ENCODE assay signal across 8 cellular contexts in genomic region chr6:127515794-127516675, GRCh38. TPM values are rescaled to one million over a fixed set of nuclear protein-coding genes. Genes with fewer than 3 reads are reported as not detected.
DNase-seq lines count a peak whose midpoint lies in the region; ATAC-seq and TF ChIP-seq lines count a peak whose summit lies in the region.

No MANE protein-coding gene starts in this region.

- H3K9ac ChIP-seq in Karpas-422 (ENCODE audit: low read length) = peak overlapping the region; percentile 58
- H3K9ac ChIP-seq in SK-N-SH = peak overlapping the region; percentile 39; the same call in 1 of the 2 replicates

- H3K9me3 Mint-ChIP-seq in GM23338 = no peaks in the 10 kb centered on the region
- H3K9me3 Mint-ChIP-seq in activated naive CD8-positive, alpha-beta T cell treated with anti-CD3 and anti-CD28 coated beads, Interleukin-2, amount 50 U/mL, for 24 hours = no peaks in the 10 kb centered on the region

- peaks cover 26% of the 10 kb centered on the region for H3K36me3 Mint-ChIP-seq in GM23338 (ENCODE audit: low read depth)
- no peaks in the 10 kb centered on the region for H3K36me3 Mint-ChIP-seq in activated naive CD8-positive, alpha-beta T cell treated with anti-CD3 and anti-CD28 coated beads, Interleukin-2, amount 50 U/mL, for 24 hours (ENCODE audit: low read depth)

- no peak for TF ChIP-seq EP300 in SK-N-SH (IDR thresholded peaks at IDR 0.05; ENCODE audit: borderline replicate concordance in 1 of 2, low read depth in 1 of 2, low read length in 1 of 2)

- CTCF ChIA-PET in SK-N-SH (lab: Yijun Ruan, JAX) = interaction anchor here (0.5 to 12.5 kb wide), 46 partner anchors 13 to 1726 kb away, joined by 3 to 163 read pairs (median 5); partner anchors contain the start of genes ECHDC1, KIAA0408 and NCOA7

- intact Hi-C loops in left cardiac atrium (cut with DNase I) = no loop called here
- intact Hi-C loops in prostate gland (cut with DNase I) = loop anchor here (5.0 kb wide), 1 partner anchor 49 kb away; no protein-coding TSS in a partner anchor
- intact Hi-C loops in vagina (cut with DNase I) = no loop called here

- peak; percentile 81 for DNase-seq in EL
- DNase-seq in GM23338 (ENCODE audit: low spot score) = peak; percentile 74
- DNase-seq in Karpas-422 = peak; percentile 84
- DNase-seq in SK-N-SH = peak; percentile 92
- DNase-seq in activated naive CD8-positive, alpha-beta T cell treated with anti-CD3 and anti-CD28 coated beads, Interleukin-2, amount 50 U/mL, for 24 hours = peak; percentile 67
- DNase-seq in left cardiac atrium = peak; percentile 57
- DNase-seq in prostate gland (ENCODE audit: low spot score) = peak; percentile 36
- DNase-seq in vagina (ENCODE audit: extremely low spot score in 2 of 2) = no peak

- peaks cover 22% of the 10 kb centered on the region for H3K27me3 Mint-ChIP-seq in GM23338 (ENCODE audit: insufficient read depth, low read depth, poor library complexity)
- peaks cover 54% of the 10 kb centered on the region for H3K27me3 Mint-ChIP-seq in activated naive CD8-positive, alpha-beta T cell treated with anti-CD3 and anti-CD28 coated beads, Interleukin-2, amount 50 U/mL, for 24 hours

- POLR2A ChIA-PET in SK-N-SH (lab: Yijun Ruan, JAX) = interaction anchor here (1.0 to 2.1 kb wide), 5 partner anchors 9 to 251 kb away, joined by 3 to 9 read pairs (median 7); partner anchors contain the start of gene RNF146

- H3K9me3 ChIP-seq in Karpas-422 (ENCODE audit: low read length) (no peaks in the 10 kb centered on the region), SK-N-SH (no peaks in the 10 kb centered on the region), prostate gland (no peaks in the 10 kb centered on the region), vagina (no peaks in the 10 kb centered on the region)

- no peak overlapping the region for H3K27ac ChIP-seq in GM23338 (ENCODE audit: low read depth)
- no peak overlapping the region for H3K27ac ChIP-seq in Karpas-422 (ENCODE audit: low read length)
- peak overlapping the region; percentile 11 to 85; a peak in 3 of 4 replicates for H3K27ac ChIP-seq in SK-N-SH (ENCODE audit: low read depth in 2 of 2, low read length in 1 of 2)
- no peak overlapping the region for H3K27ac ChIP-seq in prostate gland
- H3K27ac ChIP-seq in vagina = peak overlapping the region; percentile 1

- H2AFZ ChIP-seq in GM23338 = no peak overlapping the region
- H2AFZ ChIP-seq in Karpas-422 (ENCODE audit: low read length) = peak overlapping the region; percentile 72
- H2AFZ ChIP-seq in SK-N-SH (ENCODE audit: low read depth) = no peak overlapping the region

- H3K4me1 Mint-ChIP-seq in GM23338 = peaks cover 33% of the 10 kb centered on the region
- peaks cover 32% of the 10 kb centered on the region for H3K4me1 Mint-ChIP-seq in activated naive CD8-positive, alpha-beta T cell treated with anti-CD3 and anti-CD28 coated beads, Interleukin-2, amount 50 U/mL, for 24 hours

- peak overlapping the region; percentile 76; the same call in 1 of the 2 replicates for H3K27ac Mint-ChIP-seq in GM23338
- peak overlapping the region; percentile 73 for H3K27ac Mint-ChIP-seq in activated naive CD8-positive, alpha-beta T cell treated with anti-CD3 and anti-CD28 coated beads, Interleukin-2, amount 50 U/mL, for 24 hours

- H3K4me2 ChIP-seq in GM23338 = peak overlapping the region; percentile 96
- H3K4me2 ChIP-seq in Karpas-422 (ENCODE audit: low read depth, low read length, poor library complexity, severe bottlenecking) = peak overlapping the region; percentile 78
- H3K4me2 ChIP-seq in SK-N-SH = peak overlapping the region; percentile 85

- 0 out of 2 replicates have a peak, but pooled peaks cover 6% of the 10 kb centered on the region for H3F3A ChIP-seq in GM23338 (replicated peaks; ENCODE audit: low read depth)
- peaks cover 16% of the 10 kb centered on the region for H3F3A ChIP-seq in SK-N-SH (replicated peaks; ENCODE audit: insufficient read depth)

- H3K79me2 ChIP-seq in GM23338 (replicated peaks; ENCODE audit: insufficient read depth) = 0 out of 2 replicates have a peak, but pooled peaks cover 8% of the 10 kb centered on the region
- no peaks in the 10 kb centered on the region for H3K79me2 ChIP-seq in Karpas-422 (ENCODE audit: low read length)
- peaks cover 6% of the 10 kb centered on the region for H3K79me2 ChIP-seq in SK-N-SH (ENCODE audit: insufficient read depth)

- ATAC-seq in GM23338 (peak; percentile 49), left cardiac atrium (peak; percentile 90 to 94)
- peak; percentile 72 for ATAC-seq in activated naive CD8-positive, alpha-beta T cell treated with anti-CD3 and anti-CD28 coated beads, Interleukin-2, amount 50 U/mL, for 24 hours

- 10% methylated on average over 24 of the region's 76 CpGs for WGBS in SK-N-SH (ENCODE audit: low lambda C conversion rate)
- WGBS in prostate gland = under 1% methylated on average over 70 of the region's 76 CpGs

- no peak for TF ChIP-seq RAD21 in SK-N-SH (IDR thresholded peaks at IDR 0.05; ENCODE audit: low read length)

- H3K36me3 ChIP-seq in GM23338 (ENCODE audit: insufficient read depth) (peaks cover 21% of the 10 kb centered on the region; the same call in 1 of the 2 replicates), Karpas-422 (ENCODE audit: insufficient read depth, low read length) (no peaks in the 10 kb centered on the region), SK-N-SH (replicated peaks in 1 of 2; ENCODE audit: control insufficient read depth in 1 of 2, insufficient read depth in 2 of 2, low read length in 1 of 2) (peaks cover 23 to 29% of the 10 kb centered on the region in 2 experiments), prostate gland (no peaks in the 10 kb centered on the region), vagina (no peaks in the 10 kb centered on the region)

- peak in 1 of 2 experiments; percentile 69; a peak in 2 of 4 replicates for TF ChIP-seq CTCF in GM23338 (conservative IDR thresholded peaks at IDR 0.05; ENCODE audit: low read depth in 2 of 2)
- TF ChIP-seq CTCF in SK-N-SH (IDR thresholded peaks at IDR 0.05) = peak; percentile 22; the same call in 1 of the 2 replicates
- no peak for TF ChIP-seq CTCF in prostate gland (IDR thresholded peaks at IDR 0.05)
- peak in 1 of 3 experiments; percentile 24 for TF ChIP-seq CTCF in vagina (IDR thresholded peaks at IDR 0.05)

- H3K9me2 ChIP-seq in GM23338 (ENCODE audit: insufficient read depth) (no peaks in the 10 kb centered on the region), Karpas-422 (replicated peaks; ENCODE audit: insufficient read depth, low read length) (no peaks in the 10 kb centered on the region), SK-N-SH (0 out of 2 replicates have a peak, but pooled peaks cover 3% of the 10 kb centered on the region)

- peaks cover 23% of the 10 kb centered on the region for H3K4me1 ChIP-seq in GM23338 (ENCODE audit: insufficient read depth)
- peaks cover 17% of the 10 kb centered on the region for H3K4me1 ChIP-seq in Karpas-422 (ENCODE audit: low read length)
- H3K4me1 ChIP-seq in SK-N-SH (ENCODE audit: control insufficient read depth in 1 of 2, insufficient read depth in 2 of 2, low read depth in 1 of 2, low read length in 1 of 2) = peaks cover 4 to 17% of the 10 kb centered on the region in 2 experiments; a peak in 3 of 4 replicates
- no peaks in the 10 kb centered on the region for H3K4me1 ChIP-seq in prostate gland (replicated peaks)
- H3K4me1 ChIP-seq in vagina = peaks cover 33% of the 10 kb centered on the region

- peaks cover 13% of the 10 kb centered on the region; the same call in 1 of the 2 replicates for H4K20me1 ChIP-seq in GM23338 (replicated peaks; ENCODE audit: insufficient read depth)
- H4K20me1 ChIP-seq in Karpas-422 (ENCODE audit: insufficient read depth, low read depth, low read length) = no peaks in the 10 kb centered on the region
- H4K20me1 ChIP-seq in SK-N-SH (ENCODE audit: insufficient read depth) = no peaks in the 10 kb centered on the region

- TF ChIP-seq POLR2A in prostate gland (IDR thresholded peaks at IDR 0.05) (no peak), vagina (IDR thresholded peaks at IDR 0.05) (no peak)

- peaks cover 32% of the 10 kb centered on the region for H3K27me3 ChIP-seq in GM23338 (ENCODE audit: insufficient read depth)
- no peaks in the 10 kb centered on the region for H3K27me3 ChIP-seq in Karpas-422 (ENCODE audit: low read length)
- no peaks in the 10 kb centered on the region for H3K27me3 ChIP-seq in SK-N-SH (ENCODE audit: insufficient read depth)
- peaks cover 8% of the 10 kb centered on the region for H3K27me3 ChIP-seq in prostate gland (replicated peaks; ENCODE audit: insufficient read depth)
- H3K27me3 ChIP-seq in vagina = no peaks in the 10 kb centered on the region

- peak overlapping the region; percentile 87 for H3K4me3 Mint-ChIP-seq in GM23338
- peak overlapping the region; percentile 85 for H3K4me3 Mint-ChIP-seq in activated naive CD8-positive, alpha-beta T cell treated with anti-CD3 and anti-CD28 coated beads, Interleukin-2, amount 50 U/mL, for 24 hours

- peak overlapping the region; percentile 74 for H3K4me3 ChIP-seq in GM23338
- peak overlapping the region; percentile 71 for H3K4me3 ChIP-seq in Karpas-422 (ENCODE audit: low read length)
- H3K4me3 ChIP-seq in SK-N-SH (ENCODE audit: low read depth in 2 of 2, low read length in 1 of 2) = peak overlapping the region; percentile 68 to 78
- H3K4me3 ChIP-seq in prostate gland = peak overlapping the region; percentile 44 to 52
- peak overlapping the region; percentile 57 to 69 for H3K4me3 ChIP-seq in vagina

TF ChIP-seq in GM23338, 12 proteins besides CTCF, POLR2A, EP300 and RAD21 (continues in another document):
- TF ChIP-seq POLR2AphosphoS5 (IDR thresholded peaks at IDR 0.05; ENCODE audit: low read depth) = 0 out of 2 replicates have a peak, but pooled peaks have one; percentile 28

TF ChIP-seq in SK-N-SH, 30 proteins besides CTCF, POLR2A, EP300 and RAD21 (continues in another document):
- 0 out of 2 replicates have a peak, but pooled peaks have one; percentile 22 for TF ChIP-seq POLR2AphosphoS5 (IDR thresholded peaks at IDR 0.05; ENCODE audit: low read depth, low read length)
- no peak for TF ChIP-seq FOXM1 (IDR thresholded peaks at IDR 0.05; ENCODE audit: low read depth)
- no peak for TF ChIP-seq GABPA (IDR thresholded peaks at IDR 0.05; ENCODE audit: low read depth)
- no peak for TF ChIP-seq USF2 (IDR thresholded peaks at IDR 0.05; ENCODE audit: borderline replicate concordance, low read depth, low read length)

RNA-seq across cellular contexts. Expression of gene KIAA0408, which starts 56.8 kb away (rescaled TPM):
- 4.0 and 7.6 TPM in 2 replicates for total RNA-seq in GM23338 (2014; rRNA removed; shearing (Covaris generic))
- 6.5 and 9.1 TPM in 2 replicates for polyA plus RNA-seq in GM23338 (2016; fragmentation: Nextera tagmentation; extraction: Ambion mirVana)
- total RNA-seq in Karpas-422 (2014; rRNA removed; shearing (Covaris generic); ENCODE audit: low replicate concordance) = 0.22 TPM in 1 of 2 replicates, not detected in the other
- polyA plus RNA-seq in SK-N-SH (2012; rRNA removed) = 4.0 and 5.9 TPM in 2 replicates
- 4.4 and 4.5 TPM in 2 replicates for polyA plus RNA-seq in SK-N-SH (2012; cell fraction: cytosol; rRNA removed)
- polyA plus RNA-seq in SK-N-SH (2012; cell fraction: nucleus; rRNA removed) = 9.3 and 20.8 TPM in 2 replicates
- total RNA-seq in left cardiac atrium = 10 to 100 TPM in 1 of 2 donors, 1 to 10 TPM in 1; 1.5 to 12.9 TPM
- 1 to 10 TPM; 1.5 to 6.3 TPM for total RNA-seq in prostate gland
- 4.7 TPM for total RNA-seq in vagina

Comparison
In these comparisons a context has a peak if more than half of its experiments do, and no peak if none do; other contexts are left out.
1. DNase-seq: peak in EL (single experiment), GM23338 (single experiment), Karpas-422 (single experiment), SK-N-SH (single experiment), activated naive CD8-positive, alpha-beta T cell treated with anti-CD3 and anti-CD28 coated beads, Interleukin-2, amount 50 U/mL, for 24 hours (single experiment), left cardiac atrium (single experiment) and prostate gland (single experiment); none in vagina (0 of 2).
2. H3K27ac ChIP-seq: peak in SK-N-SH (2 of 2) and vagina (single experiment); none in GM23338 (single experiment), Karpas-422 (single experiment) and prostate gland (0 of 2).
3. Peak in every context shown above with its lines, with median percentiles within 50 percentile points of each other: ATAC-seq, H3K4me2 ChIP-seq and H3K4me3 ChIP-seq.